Comparison of ENCODE assay signal across 8 cellular contexts in the genomic region with DNA sequence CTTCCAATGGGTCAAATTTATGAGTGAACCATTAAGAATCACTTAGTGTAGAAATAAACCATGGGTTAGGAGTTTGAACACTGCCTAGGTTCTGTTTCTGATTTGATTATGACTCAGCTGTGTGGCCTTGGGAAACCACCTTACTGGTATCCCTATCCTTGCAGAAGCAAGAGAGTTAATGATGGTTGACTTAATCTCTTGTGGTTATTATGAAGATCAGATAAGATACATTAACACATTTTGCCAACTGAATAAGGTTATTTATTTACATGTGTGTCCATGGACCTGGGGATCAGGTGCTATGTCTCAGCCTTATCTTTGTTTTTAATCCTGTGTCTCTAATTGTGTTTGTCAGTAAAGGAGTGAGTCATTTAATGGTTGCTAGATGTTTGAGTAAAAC. TPM values are rescaled to one million over a fixed set of nuclear protein-coding genes. Genes with fewer than 3 reads are reported as not detected.
DNase-seq lines count a peak whose midpoint lies in the region; ATAC-seq and TF ChIP-seq lines count a peak whose summit lies in the region.

No MANE protein-coding gene starts in this region.

- no peaks in the 10 kb centered on the region for H3K27me3 ChIP-seq in hepatocyte

- H4K20me1 ChIP-seq in hepatocyte (ENCODE audit: insufficient read depth, poor library complexity, severe bottlenecking): no peaks in the 10 kb centered on the region

- H3K4me3 ChIP-seq in hepatocyte: no peak overlapping the region

- no peak overlapping the region for H3K4me2 ChIP-seq in hepatocyte

- H3K4me1 ChIP-seq in hepatocyte (ENCODE audit: insufficient read depth): peaks cover 11% of the 10 kb centered on the region

- ATAC-seq in HG02938 (IDR thresholded peaks at IDR 0.05; ENCODE audit: unreplicated experiment): peak; percentile 92

- no peak for TF ChIP-seq CTCF in hepatocyte (IDR thresholded peaks at IDR 0.05; ENCODE audit: poor library complexity)

- peak overlapping the region; percentile 10 for H3K27ac ChIP-seq in hepatocyte

- H3K9me2 ChIP-seq in hepatocyte (replicated peaks; ENCODE audit: insufficient read depth): no peaks in the 10 kb centered on the region

- H3K9me3 ChIP-seq in hepatocyte (ENCODE audit: low read depth): no peaks in the 10 kb centered on the region

- H3K36me3 ChIP-seq in hepatocyte (replicated peaks; ENCODE audit: insufficient read depth, low read depth): no peaks in the 10 kb centered on the region

- no peaks in the 10 kb centered on the region for H3K79me2 ChIP-seq in hepatocyte

- H2AFZ ChIP-seq in hepatocyte: no peak overlapping the region

- peak; percentile 31 for DNase-seq in activated naive CD4-positive, alpha-beta T cell treated with Interleukin-2 at 50 U/mL for 16 hours
- no peak for DNase-seq in activated naive CD4-positive, alpha-beta T cell (lab: John Stamatoyannopoulos, UW)
- DNase-seq in SW480 (ENCODE audit: low spot score) (peak; percentile 9), hepatocyte (ENCODE audit: low spot score) (peak; percentile 41), medulla oblongata (ENCODE audit: extremely low spot score) (no peak), SIG-M5 treated with dmso at 0.1 percent for 504 hours (lab: John Stamatoyannopoulos, UW; ENCODE audit: unreplicated experiment) (no peak), iPS-NIHi7 (ENCODE audit: extremely low spot score) (no peak)

RNA-seq across cellular contexts. Expression of gene KCNJ13, which starts 5.4 kb away (rescaled TPM):
- total RNA-seq in hepatocyte: 56.6 and 69.1 TPM in 2 replicates
- polyA plus RNA-seq in hepatocyte: 29.1 and 43.1 TPM in 2 replicates

Comparison
In these comparisons a context has a peak if more than half of its experiments do, and no peak if none do; other contexts are left out.
1. DNase-seq: peak in activated naive CD4-positive, alpha-beta T cell treated with Interleukin-2 at 50 U/mL for 16 hours (single experiment), SW480 (single experiment) and hepatocyte (single experiment); none in activated naive CD4-positive, alpha-beta T cell (0 of 4), medulla oblongata (single experiment), SIG-M5 treated with dmso at 0.1 percent for 504 hours (single experiment) and iPS-NIHi7 (single experiment).